14 cellular contexts compared by ENCODE assay signal in genomic region chr15:99129644-99130043, GRCh38.
"Had no signal": no experiment of that assay in that cellular context is flagged by ENCODE, and none has a peak within 500 bp of the region (broad histone marks: within the 10 kb centered on the region; RNA-seq: fewer than 3 reads in every experiment).

No MANE protein-coding gene starts in this region.

- H3K27me3 Mint-ChIP-seq: activated naive CD8-positive, alpha-beta T cell treated with anti-CD3 and anti-CD28 coated beads, Interleukin-2, amount 50 U/mL, for 24 hours had no signal

- H3K27ac ChIP-seq: left lung had no signal

- H3K27me3 ChIP-seq: left lung, thyroid gland had no signal

- ATAC-seq: activated CD4-positive, CD25-positive, alpha-beta regulatory T cell treated with anti-CD3 and anti-CD28 coated beads, Interleukin-2, amount 50 U/mL, for 24 hours; left lung had no signal

- H3K4me3 Mint-ChIP-seq: activated naive CD8-positive, alpha-beta T cell treated with anti-CD3 and anti-CD28 coated beads, Interleukin-2, amount 50 U/mL, for 24 hours; activated T-helper 1 cell treated with anti-CD3 and anti-CD28 coated beads, Interleukin-12 subunit alpha, Interleukin-12 subunit beta, Interleukin-2, Interleukin-4 antibody, amounts not matched to agents 30 ng/mL and 10 ng/mL and 1 ng/mL, durations not matched to agents 14 hours and 24 hours and 36 hours; endodermal cell; nephron had no signal

- H3K36me3 ChIP-seq: left lung had no signal

- H3K9me3 Mint-ChIP-seq: activated naive CD8-positive, alpha-beta T cell treated with anti-CD3 and anti-CD28 coated beads, Interleukin-2, amount 50 U/mL, for 24 hours; activated T-helper 1 cell treated with anti-CD3 and anti-CD28 coated beads, Interleukin-12 subunit alpha, Interleukin-12 subunit beta, Interleukin-2, Interleukin-4 antibody, amounts not matched to agents 30 ng/mL and 10 ng/mL and 1 ng/mL, durations not matched to agents 14 hours and 24 hours and 36 hours; endodermal cell; nephron had no signal

- H3K9me3 ChIP-seq: left lung, thyroid gland had no signal

- H3K4me3 ChIP-seq: left lung, thyroid gland had no signal

- DNase-seq: activated CD4-positive, alpha-beta T cell treated with anti-CD3 and anti-CD28 coated beads, Interleukin-2, amount 50 U/mL, for 1 hour; activated naive CD4-positive, alpha-beta T cell; activated naive CD8-positive, alpha-beta T cell treated with anti-CD3 and anti-CD28 coated beads, Interleukin-2, amount 50 U/mL, for 24 hours; aorta; hippocampal formation; kidney; left lung; stimulated activated CD4-positive, alpha-beta T cell treated with anti-CD3 and anti-CD28 coated beads, Interleukin-1b, Interleukin-23, amount 100 ng/mL, for 48 hours; T-helper 9 cell; thyroid gland had no signal

- H3K27ac Mint-ChIP-seq: activated naive CD8-positive, alpha-beta T cell treated with anti-CD3 and anti-CD28 coated beads, Interleukin-2, amount 50 U/mL, for 24 hours; activated T-helper 1 cell treated with anti-CD3 and anti-CD28 coated beads, Interleukin-12 subunit alpha, Interleukin-12 subunit beta, Interleukin-2, Interleukin-4 antibody, amounts not matched to agents 30 ng/mL and 10 ng/mL and 1 ng/mL, durations not matched to agents 14 hours and 24 hours and 36 hours; endodermal cell had no signal
